19 cellular contexts compared by ENCODE assay signal in the genomic region with DNA sequence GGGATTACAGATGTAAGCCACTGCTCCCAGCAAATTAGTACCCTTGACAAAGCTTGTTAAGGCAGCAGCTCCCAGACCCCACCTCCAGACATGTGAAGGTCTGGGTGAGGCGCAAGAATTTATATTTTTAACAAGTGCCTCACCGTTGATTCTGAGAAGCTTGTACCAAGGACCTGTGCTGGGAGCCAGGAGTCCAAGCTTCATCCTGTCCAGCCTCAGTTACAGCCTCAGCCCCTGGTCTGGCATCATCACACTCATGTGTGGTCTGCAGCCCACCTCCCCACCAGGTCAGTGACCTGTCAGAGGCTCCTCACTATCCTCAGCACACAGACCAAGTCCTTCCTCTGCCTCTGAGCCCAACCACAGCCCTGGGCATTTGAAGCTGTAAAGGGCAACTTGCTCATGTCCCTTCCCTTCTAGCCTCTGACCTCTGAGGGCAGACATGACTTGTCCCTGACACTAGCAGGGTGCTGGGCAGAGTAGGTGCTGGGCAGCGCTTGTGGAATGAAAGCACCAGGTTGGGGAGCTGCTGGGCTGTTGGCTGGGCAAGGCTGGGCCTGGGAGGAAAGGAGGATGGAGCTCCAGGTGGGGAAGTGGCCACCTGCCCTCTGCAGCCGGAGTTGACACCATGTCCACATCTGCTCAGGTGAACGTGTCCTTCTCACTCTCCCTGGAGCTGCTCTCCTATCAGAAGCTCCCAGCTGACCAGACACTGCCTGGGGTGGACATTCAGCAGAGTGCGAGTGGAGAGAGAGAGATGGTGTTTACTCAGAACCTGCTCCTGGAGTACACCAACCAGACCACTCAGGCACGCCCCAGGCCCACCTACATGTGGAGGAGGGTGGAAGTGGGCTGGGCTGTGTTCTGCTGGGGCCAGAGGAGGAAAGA. TPM values are rescaled to one million over a fixed set of nuclear protein-coding genes. Genes with fewer than 3 reads are reported as not detected.
DNase-seq lines count a peak whose midpoint lies in the region; ATAC-seq and TF ChIP-seq lines count a peak whose summit lies in the region.
"Had no signal": no experiment of that assay in that cellular context is flagged by ENCODE, and none has a peak within 500 bp of the region (broad histone marks: within the 10 kb centered on the region; RNA-seq: fewer than 3 reads in every experiment).

No MANE protein-coding gene starts in this region.

- POLR2A ChIA-PET in naive thymus-derived CD4-positive, alpha-beta T cell (lab: Charles Lee): no interaction called here
- POLR2A ChIA-PET in activated CD4-positive, alpha-beta memory T cell treated with anti-CD3 and anti-CD28 coated beads for 36 hours (lab: Charles Lee): no interaction called here

- H3K27ac Mint-ChIP-seq in natural killer cell (peak overlapping the region in 1 of 2 donors; percentile 74), type B pancreatic cell (peak overlapping the region; percentile 8)
- H3K27ac Mint-ChIP-seq in natural killer cell treated with Interleukin-12 subunit alpha and Interleukin-12 subunit beta and Interleukin-15 and Interleukin-18, amount 100 ng/mL, for 72 hours: no peak overlapping the region
- H3K27ac Mint-ChIP-seq in naive thymus-derived CD4-positive, alpha-beta T cell: peak overlapping the region in 5 of 9 donors; percentile 14 to 90 (median 61)
- no peak overlapping the region for H3K27ac Mint-ChIP-seq in activated CD4-positive, alpha-beta memory T cell treated with anti-CD3 and anti-CD28 coated beads for 36 hours
- H3K27ac Mint-ChIP-seq: mesothelial cell of epicardium had no signal

- TF ChIP-seq POLR2A in adrenal gland (IDR thresholded peaks at IDR 0.05): no peak

- H3K36me3 Mint-ChIP-seq in natural killer cell (peaks cover 5% of the 10 kb centered on the region), type B pancreatic cell (peaks cover 12% of the 10 kb centered on the region)
- no peaks in the 10 kb centered on the region for H3K36me3 Mint-ChIP-seq in natural killer cell treated with Interleukin-12 subunit alpha and Interleukin-12 subunit beta and Interleukin-15 and Interleukin-18, amount 100 ng/mL, for 72 hours
- H3K36me3 Mint-ChIP-seq in naive thymus-derived CD4-positive, alpha-beta T cell: peaks cover 0 to 16% (median 11%) of the 10 kb centered on the region in 5 donors
- H3K36me3 Mint-ChIP-seq in activated CD4-positive, alpha-beta memory T cell treated with anti-CD3 and anti-CD28 coated beads for 36 hours: peaks cover 21% of the 10 kb centered on the region

- H3K27me3 ChIP-seq in adrenal gland: no peaks in the 10 kb centered on the region
- no peaks in the 10 kb centered on the region for H3K27me3 ChIP-seq in naive thymus-derived CD4-positive, alpha-beta T cell (ENCODE audit: control insufficient read depth in 2 of 2, insufficient read depth in 2 of 2, low read length in 2 of 2)
- H3K27me3 ChIP-seq: breast epithelium, upper lobe of left lung had no signal

- no peak overlapping the region for H3K27ac ChIP-seq in adrenal gland
- H3K27ac ChIP-seq in naive thymus-derived CD4-positive, alpha-beta T cell (ENCODE audit: low read depth, low read length): no peak overlapping the region
- H3K27ac ChIP-seq: breast epithelium, epithelial cell of prostate, foreskin keratinocyte, SK-N-MC, upper lobe of left lung had no signal

- intact Hi-C loops in natural killer cell (cut with micrococcal nuclease): loop anchor here (5.0 kb wide), 2 partner anchors 177 to 222 kb away; no protein-coding TSS in a partner anchor
- intact Hi-C loops in adrenal gland (cut with DNase I): loop anchor here (5.0 to 10.0 kb wide), 4 partner anchors 113 to 355 kb away; no protein-coding TSS in a partner anchor
- intact Hi-C loops in naive thymus-derived CD4-positive, alpha-beta T cell (cut with micrococcal nuclease): loop anchor here (2.0 to 5.0 kb wide), 5 partner anchors 92 to 532 kb away; partner anchors contain the start of gene XYLB (in 2 of the 2)
- intact Hi-C loops in activated CD4-positive, alpha-beta memory T cell treated with anti-CD3 and anti-CD28 coated beads for 36 hours (cut with micrococcal nuclease): loop anchor here (5.0 to 10.0 kb wide), 3 partner anchors 145 to 357 kb away; partner anchors contain the start of gene XYLB

- H3K4me1 ChIP-seq in adrenal gland (replicated peaks in 1 of 2): no peaks in the 10 kb centered on the region
- no peaks in the 10 kb centered on the region for H3K4me1 ChIP-seq in naive thymus-derived CD4-positive, alpha-beta T cell (ENCODE audit: control insufficient read depth in 2 of 2, insufficient read depth in 2 of 2, low read length in 2 of 2)
- H3K4me1 ChIP-seq: breast epithelium, foreskin keratinocyte, upper lobe of left lung had no signal

- H3K4me3 Mint-ChIP-seq in natural killer cell (peak overlapping the region; percentile 40), type B pancreatic cell (no peak overlapping the region)
- no peak overlapping the region for H3K4me3 Mint-ChIP-seq in natural killer cell treated with Interleukin-12 subunit alpha and Interleukin-12 subunit beta and Interleukin-15 and Interleukin-18, amount 100 ng/mL, for 72 hours
- no peak overlapping the region for H3K4me3 Mint-ChIP-seq in naive thymus-derived CD4-positive, alpha-beta T cell
- H3K4me3 Mint-ChIP-seq in activated CD4-positive, alpha-beta memory T cell treated with anti-CD3 and anti-CD28 coated beads for 36 hours: no peak overlapping the region
- H3K4me3 Mint-ChIP-seq: mesothelial cell of epicardium had no signal

- H3K9me3 ChIP-seq in adrenal gland (replicated peaks in 1 of 3): no peaks in the 10 kb centered on the region
- H3K9me3 ChIP-seq in naive thymus-derived CD4-positive, alpha-beta T cell (ENCODE audit: control insufficient read depth in 2 of 3, low read length in 3 of 3): no peaks in the 10 kb centered on the region
- H3K9me3 ChIP-seq: breast epithelium, upper lobe of left lung had no signal

- peaks cover 0 to 52% of the 10 kb centered on the region in 2 donors for H3K36me3 ChIP-seq in adrenal gland (replicated peaks in 1 of 2)
- H3K36me3 ChIP-seq in naive thymus-derived CD4-positive, alpha-beta T cell (ENCODE audit: control insufficient read depth in 2 of 3, insufficient read depth in 3 of 3, low read length in 3 of 3): peaks cover 0 to 50% (median 7%) of the 10 kb centered on the region in 3 experiments
- H3K36me3 ChIP-seq: breast epithelium had no signal

- no peaks in the 10 kb centered on the region for H3K27me3 Mint-ChIP-seq in natural killer cell (ENCODE audit: low read depth in 2 of 2)
- H3K27me3 Mint-ChIP-seq in natural killer cell treated with Interleukin-12 subunit alpha and Interleukin-12 subunit beta and Interleukin-15 and Interleukin-18, amount 100 ng/mL, for 72 hours: no peaks in the 10 kb centered on the region
- H3K27me3 Mint-ChIP-seq in naive thymus-derived CD4-positive, alpha-beta T cell: no peaks in the 10 kb centered on the region
- H3K27me3 Mint-ChIP-seq in type B pancreatic cell: peaks cover 6% of the 10 kb centered on the region
- H3K27me3 Mint-ChIP-seq in activated CD4-positive, alpha-beta memory T cell treated with anti-CD3 and anti-CD28 coated beads for 36 hours: no peaks in the 10 kb centered on the region

- H3K4me3 ChIP-seq in adrenal gland: no peak overlapping the region
- no peak overlapping the region for H3K4me3 ChIP-seq in naive thymus-derived CD4-positive, alpha-beta T cell (ENCODE audit: low read length)
- H3K4me3 ChIP-seq: breast epithelium, SK-N-MC, upper lobe of left lung had no signal

- DNase-seq in natural killer cell (no peak), adrenal gland (peak in 4 of 7 donors; percentile 6 to 47 (median 14)), type B pancreatic cell (ENCODE audit: extremely low spot score, unreplicated experiment) (no peak), cerebellar cortex (ENCODE audit: low spot score) (no peak)
- no peak for DNase-seq in natural killer cell treated with Interleukin-12 subunit alpha and Interleukin-12 subunit beta and Interleukin-15 and Interleukin-18, amount 100 ng/mL, for 72 hours (ENCODE audit: low spot score)
- DNase-seq in naive thymus-derived CD4-positive, alpha-beta T cell: no peak
- DNase-seq in activated CD4-positive, alpha-beta memory T cell treated with anti-CD3 and anti-CD28 coated beads for 36 hours: no peak
- DNase-seq: dermis blood vessel endothelial cell; foreskin keratinocyte; hypothalamus; Karpas-422; NCI-H1930; NCI-H345; stimulated activated naive CD4-positive, alpha-beta T cell treated with Interleukin-2 at 50 U/mL for 16 hours had no signal

- no peak for ATAC-seq in natural killer cell
- no peak for ATAC-seq in natural killer cell treated with Interleukin-12 subunit alpha and Interleukin-12 subunit beta and Interleukin-15 and Interleukin-18, amount 100 ng/mL, for 72 hours
- ATAC-seq in naive thymus-derived CD4-positive, alpha-beta T cell: no peak
- ATAC-seq: foreskin keratinocyte had no signal

- CTCF ChIA-PET in naive thymus-derived CD4-positive, alpha-beta T cell (lab: Charles Lee): interaction anchor here (1.3 to 2.6 kb wide), 2 partner anchors 59 to 360 kb away, joined by 3 to 10 read pairs; no protein-coding TSS in a partner anchor
- CTCF ChIA-PET in activated CD4-positive, alpha-beta memory T cell treated with anti-CD3 and anti-CD28 coated beads for 36 hours (lab: Charles Lee): interaction anchor here (0.8 to 5.2 kb wide), 3 partner anchors 72 to 360 kb away, joined by 3 to 41 read pairs (median 3); partner anchors contain the start of gene XYLB

- H3K4me1 Mint-ChIP-seq in natural killer cell (peaks cover 5 to 37% of the 10 kb centered on the region in 2 donors), type B pancreatic cell (ENCODE audit: unreplicated experiment) (no peaks in the 10 kb centered on the region)
- peaks cover 0 to 8% of the 10 kb centered on the region in 2 donors for H3K4me1 Mint-ChIP-seq in natural killer cell treated with Interleukin-12 subunit alpha and Interleukin-12 subunit beta and Interleukin-15 and Interleukin-18, amount 100 ng/mL, for 72 hours (ENCODE audit: low read depth in 2 of 2)
- peaks cover 4 to 20% (median 9%) of the 10 kb centered on the region in 7 donors for H3K4me1 Mint-ChIP-seq in naive thymus-derived CD4-positive, alpha-beta T cell
- H3K4me1 Mint-ChIP-seq in activated CD4-positive, alpha-beta memory T cell treated with anti-CD3 and anti-CD28 coated beads for 36 hours (ENCODE audit: low read depth): no peaks in the 10 kb centered on the region
- H3K4me1 Mint-ChIP-seq: mesothelial cell of epicardium had no signal

- 94 to 100% (median 96%) methylated on average over 2 to 7 of the region's 7 CpGs for WGBS in adrenal gland, 4 donors

- H3K9me3 Mint-ChIP-seq in natural killer cell: no peaks in the 10 kb centered on the region
- no peaks in the 10 kb centered on the region for H3K9me3 Mint-ChIP-seq in natural killer cell treated with Interleukin-12 subunit alpha and Interleukin-12 subunit beta and Interleukin-15 and Interleukin-18, amount 100 ng/mL, for 72 hours
- H3K9me3 Mint-ChIP-seq in naive thymus-derived CD4-positive, alpha-beta T cell: no peaks in the 10 kb centered on the region
- H3K9me3 Mint-ChIP-seq in type B pancreatic cell: no peaks in the 10 kb centered on the region
- no peaks in the 10 kb centered on the region for H3K9me3 Mint-ChIP-seq in activated CD4-positive, alpha-beta memory T cell treated with anti-CD3 and anti-CD28 coated beads for 36 hours
- H3K9me3 Mint-ChIP-seq: mesothelial cell of epicardium had no signal

- no peak for TF ChIP-seq CTCF in natural killer cell (IDR thresholded peaks at IDR 0.05)
- TF ChIP-seq CTCF in adrenal gland (IDR thresholded peaks at IDR 0.05): no peak
- TF ChIP-seq CTCF in type B pancreatic cell (conservative IDR thresholded peaks at IDR 0.05): no peak

RNA-seq across cellular contexts. Expression of gene ACAA1, which starts 16.9 kb away (rescaled TPM):
- total RNA-seq in natural killer cell (100 to 1,000 TPM in 1 of 3 donors, 10 to 100 TPM in 2; 79.4 to 101 (median 93.9) TPM), adrenal gland (100 to 1,000 TPM in 6 of 8 donors, 10 to 100 TPM in 2; 83.6 to 150 (median 106) TPM), type B pancreatic cell (ENCODE audit: low replicate concordance) (81.2 and 118 TPM in 2 replicates)
- total RNA-seq in natural killer cell treated with Interleukin-12 subunit alpha and Interleukin-12 subunit beta and Interleukin-15 and Interleukin-18, amount 100 ng/mL, for 72 hours: 10 to 100 TPM; 78.6 to 88.2 TPM
- polyA plus RNA-seq in adrenal gland: 100 to 1,000 TPM in 2 of 3 donors, 10 to 100 TPM in 1; 75.8 to 200 (median 165) TPM
- 100 to 1,000 TPM in 1 of 5 experiments, 10 to 100 TPM in 4; 88.1 to 129 (median 91.0) TPM for total RNA-seq in naive thymus-derived CD4-positive, alpha-beta T cell
- polyA plus RNA-seq in naive thymus-derived CD4-positive, alpha-beta T cell: 10 to 100 TPM; 64.4 to 65.9 TPM
- total RNA-seq in activated CD4-positive, alpha-beta memory T cell treated with anti-CD3 and anti-CD28 coated beads for 36 hours: 10 to 100 TPM; 55.5 to 57.7 TPM

RNA-seq across cellular contexts. Expression of gene MYD88, which starts 18.4 kb away (rescaled TPM):
- total RNA-seq in natural killer cell: 10 to 100 TPM; 60.5 to 71.0 (median 67.7) TPM
- total RNA-seq in natural killer cell treated with Interleukin-12 subunit alpha and Interleukin-12 subunit beta and Interleukin-15 and Interleukin-18, amount 100 ng/mL, for 72 hours: 10 to 100 TPM; 55.8 to 63.1 TPM
- total RNA-seq in adrenal gland: 10 to 100 TPM; 26.6 to 46.6 (median 42.4) TPM
- 10 to 100 TPM; 22.6 to 29.9 (median 22.6) TPM for polyA plus RNA-seq in adrenal gland
- total RNA-seq in naive thymus-derived CD4-positive, alpha-beta T cell: 100 to 1,000 TPM in 1 of 5 experiments, 10 to 100 TPM in 4; 35.2 to 108 (median 41.6) TPM
- 10 to 100 TPM; 52.8 to 75.4 TPM for polyA plus RNA-seq in naive thymus-derived CD4-positive, alpha-beta T cell
- total RNA-seq in type B pancreatic cell (ENCODE audit: low replicate concordance): 31.1 and 55.6 TPM in 2 replicates
- 10 to 100 TPM; 32.3 to 34.8 TPM for total RNA-seq in activated CD4-positive, alpha-beta memory T cell treated with anti-CD3 and anti-CD28 coated beads for 36 hours

RNA-seq across cellular contexts. Expression of gene OXSR1, which starts 45.3 kb away (rescaled TPM):
- total RNA-seq in natural killer cell: 10 to 100 TPM; 37.2 to 46.1 (median 44.0) TPM
- 10 to 100 TPM; 59.9 to 66.8 TPM for total RNA-seq in natural killer cell treated with Interleukin-12 subunit alpha and Interleukin-12 subunit beta and Interleukin-15 and Interleukin-18, amount 100 ng/mL, for 72 hours
- total RNA-seq in adrenal gland: 10 to 100 TPM; 23.9 to 47.5 (median 33.9) TPM
- 10 to 100 TPM; 14.8 to 38.9 (median 19.1) TPM for polyA plus RNA-seq in adrenal gland
- 10 to 100 TPM; 35.0 to 59.7 (median 38.8) TPM for total RNA-seq in naive thymus-derived CD4-positive, alpha-beta T cell
- polyA plus RNA-seq in naive thymus-derived CD4-positive, alpha-beta T cell: 10 to 100 TPM; 12.3 to 14.4 TPM
- 41.1 and 51.1 TPM in 2 replicates for total RNA-seq in type B pancreatic cell (ENCODE audit: low replicate concordance)
- 10 to 100 TPM; 47.5 to 48.5 TPM for total RNA-seq in activated CD4-positive, alpha-beta memory T cell treated with anti-CD3 and anti-CD28 coated beads for 36 hours

Comparison
In these comparisons a context has a peak if more than half of its experiments do, and no peak if none do; other contexts are left out.
1. DNase-seq: peak in adrenal gland (4 of 7); none in natural killer cell (single experiment), natural killer cell treated with Interleukin-12 subunit alpha and Interleukin-12 subunit beta and Interleukin-15 and Interleukin-18, amount 100 ng/mL, for 72 hours (single experiment), naive thymus-derived CD4-positive, alpha-beta T cell (0 of 9), type B pancreatic cell (single experiment), activated CD4-positive, alpha-beta memory T cell treated with anti-CD3 and anti-CD28 coated beads for 36 hours (single experiment) and cerebellar cortex (single experiment).
2. H3K27ac Mint-ChIP-seq: peak in naive thymus-derived CD4-positive, alpha-beta T cell (5 of 9) and type B pancreatic cell (single experiment); none in natural killer cell treated with Interleukin-12 subunit alpha and Interleukin-12 subunit beta and Interleukin-15 and Interleukin-18, amount 100 ng/mL, for 72 hours (0 of 2) and activated CD4-positive, alpha-beta memory T cell treated with anti-CD3 and anti-CD28 coated beads for 36 hours (single experiment).